ENCODE assay signal across 1 cellular context in genomic region chr5:53569486-53569885, GRCh38.
TF ChIP-seq lines count a peak whose summit lies in the region.

No MANE protein-coding gene starts in this region.

TF ChIP-seq in WTC11, 78 proteins besides CTCF, POLR2A, EP300 and RAD21 (continued from another document):
- TF ChIP-seq AFF4 (CRISPR knock-in tag; IDR thresholded peaks at IDR 0.05; ENCODE audit: borderline replicate concordance) (no peak), GTF2I (CRISPR knock-in tag; conservative IDR thresholded peaks at IDR 0.05) (no peak), TP53 (CRISPR knock-in tag; IDR thresholded peaks at IDR 0.05) (no peak), NFE2L1 (CRISPR knock-in tag; IDR thresholded peaks at IDR 0.05) (no peak)
